Comparison of ENCODE assay signal across 29 cellular contexts in the genomic region with DNA sequence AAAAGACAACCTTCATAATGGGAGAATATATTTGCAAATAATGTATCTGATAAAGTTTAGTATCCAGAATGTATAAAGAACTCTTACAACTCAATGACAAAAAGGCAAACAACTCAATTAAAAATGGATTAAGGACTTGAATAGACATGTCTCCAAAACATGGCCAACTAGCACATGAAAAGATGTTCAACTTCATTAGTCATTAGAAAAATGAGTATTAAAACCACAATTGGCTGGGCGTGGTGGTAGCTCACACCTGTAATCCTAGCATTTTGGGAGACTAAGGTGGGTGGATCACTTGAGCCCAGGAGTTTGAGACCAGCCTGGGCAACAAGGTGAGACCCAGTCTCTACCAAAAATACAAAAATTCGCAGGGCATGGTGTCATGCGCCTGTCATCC.
"Had no signal": no experiment of that assay in that cellular context is flagged by ENCODE, and none has a peak within 500 bp of the region (broad histone marks: within the 10 kb centered on the region; RNA-seq: fewer than 3 reads in every experiment).

No MANE protein-coding gene starts in this region.

- H3K27me3 ChIP-seq: adrenal gland, body of pancreas, cardiac muscle cell, colonic mucosa, gastrocnemius medialis had no signal

- H3K4me1 ChIP-seq: adrenal gland, body of pancreas, colonic mucosa, gastrocnemius medialis had no signal

- FAIRE-seq: endometrium, endothelial cell of umbilical vein had no signal

- DNase-seq: activated CD4-positive, alpha-beta memory T cell treated with anti-CD3 and anti-CD28 coated beads for 36 hours; activated CD4-positive, alpha-beta T cell treated with anti-CD3 and anti-CD28 coated beads for 36 hours; activated CD4-positive, alpha-beta T cell treated with anti-CD3 and anti-CD28 coated beads, Interleukin-2, amount 10 ng/mL, durations not matched to agents 24 days and 14 days; activated CD4-positive, CD25-positive, alpha-beta regulatory T cell; activated CD4-positive, CD25-positive, alpha-beta regulatory T cell treated with anti-CD3 and anti-CD28 coated beads, Interleukin-2, amount 50 U/mL, for 72 hours; activated CD8-positive, alpha-beta memory T cell treated with anti-CD3 and anti-CD28 coated beads, Interleukin-2, amount 10 ng/mL, durations not matched to agents 7 days and 5 days; activated CD8-positive, alpha-beta memory T cell treated with anti-CD3 and anti-CD28 coated beads, Interleukin-2, amount 50 U/mL, for 4 hours; activated CD8-positive, alpha-beta T cell treated with anti-CD3 and anti-CD28 coated beads, Interleukin-2, amount 10 ng/mL, durations not matched to agents 7 days and 5 days; activated effector memory CD4-positive, alpha-beta T cell treated with anti-CD3 and anti-CD28 coated beads, Interleukin-2, amount 50 U/mL, for 16 hours; activated naive CD4-positive, alpha-beta T cell treated with anti-CD3 and anti-CD28 coated beads for 36 hours; activated naive CD8-positive, alpha-beta T cell treated with anti-CD3 and anti-CD28 coated beads for 36 hours; activated naive CD8-positive, alpha-beta T cell treated with anti-CD3 and anti-CD28 coated beads, Interleukin-2, amount 50 U/mL, for 24 hours; activated T-cell treated with anti-CD3 and anti-CD28 coated beads, Interleukin-2, amount 50 U/mL, for 1 hour; activated T-cell treated with anti-CD3 and anti-CD28 coated beads, Interleukin-2, amount 50 U/mL, for 48 hours; adrenal gland; amygdala; aorta; body of pancreas; central memory CD4-positive, alpha-beta T cell; cerebellar nuclear complex; colonic mucosa; effector CD8-positive, alpha-beta T cell; erythroblast; gastrocnemius medialis; glutamatergic neuron; T-helper 2 cell had no signal

- H3K9me3 ChIP-seq: adrenal gland, body of pancreas, colonic mucosa, gastrocnemius medialis had no signal

- H3K4me3 ChIP-seq: adrenal gland, body of pancreas, cardiac muscle cell, colonic mucosa, gastrocnemius medialis had no signal

- H3K36me3 ChIP-seq: adrenal gland, cardiac muscle cell, colonic mucosa, gastrocnemius medialis had no signal

- H3K27ac ChIP-seq: adrenal gland, body of pancreas, cardiac muscle cell, colonic mucosa, gastrocnemius medialis had no signal

- ATAC-seq: activated CD4-positive, alpha-beta T cell treated with anti-CD3 and anti-CD28 coated beads for 36 hours; activated CD8-positive, alpha-beta memory T cell treated with anti-CD3 and anti-CD28 coated beads, Interleukin-2, amount 10 ng/mL, durations not matched to agents 7 days and 5 days; activated CD8-positive, alpha-beta T cell treated with anti-CD3 and anti-CD28 coated beads, Interleukin-2, amount 10 ng/mL, durations not matched to agents 7 days and 5 days; activated naive CD8-positive, alpha-beta T cell treated with anti-CD3 and anti-CD28 coated beads, Interleukin-2, amount 50 U/mL, for 24 hours; body of pancreas; gastrocnemius medialis had no signal
